ENCODE assay signal across 2 cellular contexts in the genomic region with DNA sequence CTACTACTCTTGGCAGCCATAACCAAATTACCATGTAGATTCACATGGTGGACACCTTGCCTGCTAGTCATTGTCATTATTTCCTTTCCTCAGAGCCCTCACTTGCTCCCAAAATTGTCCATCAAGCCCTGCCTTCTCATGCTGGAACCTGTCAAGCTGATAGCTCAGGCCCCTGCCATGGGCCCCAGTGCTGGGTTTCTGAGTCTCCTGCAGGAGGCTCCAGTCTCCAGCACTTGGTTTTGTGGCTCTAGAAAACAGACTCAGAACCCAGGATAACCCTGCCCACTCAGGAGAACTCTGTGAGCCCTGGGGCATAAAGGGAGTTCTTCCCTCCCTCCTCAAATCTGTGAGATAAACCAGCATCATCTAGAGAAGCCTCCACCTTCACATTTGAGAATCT.
TF ChIP-seq lines count a peak whose summit lies in the region.

No MANE protein-coding gene starts in this region.

TF ChIP-seq in Ishikawa, 13 proteins besides CTCF, POLR2A, EP300 and RAD21:
- TF ChIP-seq YY1 (IDR thresholded peaks at IDR 0.05; ENCODE audit: low read depth) (no peak), TCF12 (IDR thresholded peaks at IDR 0.05; ENCODE audit: low read depth) (0 out of 2 replicates have a peak, but pooled peaks have one; percentile 0)

TF ChIP-seq in H1, 55 proteins besides CTCF, POLR2A, EP300 and RAD21:
- TF ChIP-seq BCL11A (IDR thresholded peaks at IDR 0.05; ENCODE audit: low read depth in 2 of 2, low read length in 2 of 2), result no peak
TF ChIP-seq in H1: peak in this region for 0.
